ENCODE assay signal across 25 cellular contexts in genomic region chr15:26242565-26242964, GRCh38.
"Had no signal": no experiment of that assay in that cellular context is flagged by ENCODE, and none has a peak within 500 bp of the region (broad histone marks: within the 10 kb centered on the region; RNA-seq: fewer than 3 reads in every experiment).

No MANE protein-coding gene starts in this region.

- H3K27me3 Mint-ChIP-seq: activated naive CD8-positive, alpha-beta T cell treated with anti-CD3 and anti-CD28 coated beads, Interleukin-2, amount 10 ng/mL, durations not matched to agents 7 days and 5 days; stimulated activated memory B cell treated with anti-CD40 and anti-IgM and Interleukin-4, amounts not matched to agents 10 μg/mL and 1 μg/mL and 100 μg/mL, for 72 hours had no signal

- FAIRE-seq: keratinocyte, urothelium cell line had no signal

- H3K36me3 ChIP-seq: heart left ventricle, left lung, neutrophil, ovary, sigmoid colon, stomach, suprapubic skin, transverse colon had no signal

- H3K4me1 Mint-ChIP-seq: activated naive CD8-positive, alpha-beta T cell treated with anti-CD3 and anti-CD28 coated beads, Interleukin-2, amount 10 ng/mL, durations not matched to agents 7 days and 5 days; natural killer cell; stimulated activated memory B cell treated with anti-CD40 and anti-IgM and Interleukin-4, amounts not matched to agents 10 μg/mL and 1 μg/mL and 100 μg/mL, for 72 hours had no signal

- H3K4me3 Mint-ChIP-seq: activated naive CD8-positive, alpha-beta T cell treated with anti-CD3 and anti-CD28 coated beads, Interleukin-2, amount 10 ng/mL, durations not matched to agents 7 days and 5 days; natural killer cell; stimulated activated memory B cell treated with anti-CD40 and anti-IgM and Interleukin-4, amounts not matched to agents 10 μg/mL and 1 μg/mL and 100 μg/mL, for 72 hours had no signal

- H3K4me3 ChIP-seq: coronary artery, heart left ventricle, left lung, lung, ovary, sigmoid colon, smooth muscle cell, stomach, suprapubic skin, transverse colon had no signal

- H3K4me2 ChIP-seq: smooth muscle cell had no signal

- H3K36me3 Mint-ChIP-seq: activated naive CD8-positive, alpha-beta T cell treated with anti-CD3 and anti-CD28 coated beads, Interleukin-2, amount 10 ng/mL, durations not matched to agents 7 days and 5 days; natural killer cell; stimulated activated memory B cell treated with anti-CD40 and anti-IgM and Interleukin-4, amounts not matched to agents 10 μg/mL and 1 μg/mL and 100 μg/mL, for 72 hours had no signal

- H3K27ac Mint-ChIP-seq: activated naive CD8-positive, alpha-beta T cell treated with anti-CD3 and anti-CD28 coated beads, Interleukin-2, amount 10 ng/mL, durations not matched to agents 7 days and 5 days; natural killer cell; stimulated activated memory B cell treated with anti-CD40 and anti-IgM and Interleukin-4, amounts not matched to agents 10 μg/mL and 1 μg/mL and 100 μg/mL, for 72 hours had no signal

- DNase-seq: activated CD4-positive, alpha-beta T cell treated with anti-CD3 and anti-CD28 coated beads, Interleukin-2, amount 50 U/mL, for 4 hours; activated naive CD4-positive, alpha-beta T cell treated with Interleukin-2 at 50 U/mL for 16 hours; activated naive CD8-positive, alpha-beta T cell treated with anti-CD3 and anti-CD28 coated beads, Interleukin-2, amount 10 ng/mL, durations not matched to agents 7 days and 5 days; activated T-cell treated with anti-CD3 and anti-CD28 coated beads, Interleukin-2, amount 50 U/mL, for 48 hours; amniotic stem cell; cerebellar nuclear complex; heart left ventricle; left lung; midbrain; natural killer cell; ovary; sigmoid colon; stimulated activated CD4-positive, alpha-beta T cell treated with anti-CD3 and anti-CD28 coated beads, Interleukin-15, amount 100 ng/mL, for 24 hours; stomach; T-helper 9 cell; transverse colon had no signal

- ATAC-seq: heart left ventricle; left lung; natural killer cell; stimulated activated memory B cell treated with anti-CD40 and anti-IgM and Interleukin-4, amounts not matched to agents 10 μg/mL and 1 μg/mL and 100 μg/mL, for 72 hours had no signal

- H3K27me3 ChIP-seq: heart left ventricle, left lung, neutrophil, ovary, sigmoid colon, stomach, suprapubic skin, transverse colon had no signal

- H3K9me3 ChIP-seq: neutrophil, ovary, sigmoid colon, transverse colon had no signal

- H3K27ac ChIP-seq: coronary artery, epithelial cell of prostate, heart left ventricle, left lung, neutrophil, ovary, sigmoid colon, stomach, suprapubic skin, transverse colon had no signal

- H3K4me1 ChIP-seq: heart left ventricle, left lung, sigmoid colon, stomach, suprapubic skin, transverse colon had no signal
